ENCODE assay signal across 27 cellular contexts in the genomic region with DNA sequence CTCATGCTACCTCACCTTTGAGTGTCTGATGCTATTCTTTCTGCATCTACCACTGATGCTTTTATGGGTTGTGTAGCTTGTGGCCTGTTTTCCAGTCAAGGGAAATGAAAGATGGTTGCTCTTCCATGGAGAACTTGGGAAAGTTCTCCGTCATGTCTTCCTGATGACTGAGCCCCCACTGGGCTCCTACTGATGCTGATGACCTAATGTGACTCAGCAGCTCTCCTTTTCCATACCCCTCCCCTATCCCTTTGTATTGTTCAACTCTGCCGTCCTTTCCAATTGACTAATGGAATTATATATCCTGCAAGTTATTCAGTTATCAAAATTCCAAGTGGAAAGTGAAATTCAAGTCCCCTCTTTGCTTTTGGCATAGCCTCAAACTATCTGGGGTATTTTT.
"Had no signal": no experiment of that assay in that cellular context is flagged by ENCODE, and none has a peak within 500 bp of the region (broad histone marks: within the 10 kb centered on the region; RNA-seq: fewer than 3 reads in every experiment).

No MANE protein-coding gene starts in this region.

- H3K9me3 ChIP-seq: gastrocnemius medialis, prostate gland, right atrium auricular region, stomach, thyroid gland had no signal

- H3K9ac ChIP-seq: neural progenitor cell, parathyroid adenoma had no signal

- H3K4me2 ChIP-seq: neural progenitor cell, smooth muscle cell had no signal

- FAIRE-seq: colon, kidney had no signal

- H3K79me2 ChIP-seq: parathyroid adenoma had no signal

- H3K27ac ChIP-seq: epithelial cell of prostate, gastrocnemius medialis, neural progenitor cell, parathyroid adenoma, prostate gland, right atrium auricular region, stomach, thyroid gland had no signal

- H3K4me1 ChIP-seq: gastrocnemius medialis, parathyroid adenoma, prostate gland, right atrium auricular region, thyroid gland had no signal

- H3K36me3 ChIP-seq: gastrocnemius medialis, neural progenitor cell, prostate gland, right atrium auricular region, stomach, thyroid gland had no signal

- ATAC-seq: esophagus mucosa; gastrocnemius medialis; left lobe of liver; naive thymus-derived CD4-positive, alpha-beta T cell; sciatic nerve had no signal

- H3K27me3 ChIP-seq: gastrocnemius medialis, neural progenitor cell, right atrium auricular region, stomach, thyroid gland had no signal

- H2AFZ ChIP-seq: neural progenitor cell, parathyroid adenoma had no signal

- DNase-seq: effector CD8-positive, alpha-beta T cell; endodermal cell; foreskin fibroblast; gastrocnemius medialis; head of caudate nucleus; kidney; mesenchymal stem cell; midbrain; naive thymus-derived CD4-positive, alpha-beta T cell; stimulated activated CD4-positive, alpha-beta T cell treated with anti-CD3 and anti-CD28 coated beads, Interleukin-12 subunit alpha, Interleukin-12 subunit beta, amount 100 ng/mL, for 4 hours; stimulated activated CD4-positive, alpha-beta T cell treated with anti-CD3 and anti-CD28 coated beads, Interleukin-1b, Interleukin-23, amount 100 ng/mL, for 48 hours; stimulated activated CD4-positive, alpha-beta T cell treated with anti-CD3 and anti-CD28 coated beads, Interleukin-4, amount 100 ng/mL, for 1 hour; stimulated activated CD8-positive, alpha-beta memory T cell treated with anti-CD3 and anti-CD28 coated beads, Interleukin-4, amount 100 ng/mL, for 48 hours; stimulated activated naive CD4-positive, alpha-beta T cell treated with Interleukin-2 at 50 U/mL for 16 hours; stomach; thyroid gland; trophoblast cell had no signal

- H3K4me3 ChIP-seq: gastrocnemius medialis, neural progenitor cell, prostate gland, right atrium auricular region, smooth muscle cell, stomach, thyroid gland had no signal
